Comparison of ENCODE assay signal across 9 cellular contexts in genomic region chr20:62067547-62068260, GRCh38. TPM values are rescaled to one million over a fixed set of nuclear protein-coding genes. Genes with fewer than 3 reads are reported as not detected.
DNase-seq lines count a peak whose midpoint lies in the region; ATAC-seq, FAIRE-seq and TF ChIP-seq lines count a peak whose summit lies in the region.
"Had no signal": no experiment of that assay in that cellular context is flagged by ENCODE, and none has a peak within 500 bp of the region (broad histone marks: within the 10 kb centered on the region; RNA-seq: fewer than 3 reads in every experiment).

No MANE protein-coding gene starts in this region.

- H3K9ac ChIP-seq in Loucy (ENCODE audit: low read depth, low read length, poor library complexity, severe bottlenecking) = peak overlapping the region; percentile 88
- no peak overlapping the region for H3K9ac ChIP-seq in GM12878 (ENCODE audit: control insufficient read depth, insufficient read depth, low read length)

- no peak for TF ChIP-seq EP300 in GM12878 (IDR thresholded peaks at IDR 0.05; ENCODE audit: borderline replicate concordance in 1 of 2, control insufficient read depth in 1 of 2, low read depth in 2 of 2, low read length in 2 of 2)

- H3K4me3 Mint-ChIP-seq in Caco-2 (ENCODE audit: unreplicated experiment) (peak overlapping the region; percentile 85), naive B cell (peak overlapping the region; percentile 88 to 94 (median 91))

- intact Hi-C loops in Caco-2 (cut with micrococcal nuclease; ENCODE audit: unreplicated experiment) = loop anchor here (1.0 to 2.0 kb wide), 2 partner anchors 55 to 69 kb away; partner anchors contain the start of gene LSM14B
- intact Hi-C loops in GM12878 (cut with micrococcal nuclease; ENCODE audit: unreplicated experiment) = loop anchor here (2.0 kb wide), 1 partner anchor 55 kb away; the partner anchor contains the start of gene LSM14B

- WGBS in GM12878 (ENCODE audit: insufficient coverage, insufficient replicate concordance, low lambda C conversion rate, missing lambda C conversion rate) = 89% methylated on average over 14 of the region's 18 CpGs

- BruUV-seq in Caco-2 (replicated peaks; lab: Mats Ljungman, UMichigan) = no TSS peak
- BruUV-seq in GM12878 (replicated peaks; lab: Mats Ljungman, UMichigan) = no TSS peak

- POLR2A ChIA-PET in Caco-2 (lab: Charles Lee) (interaction anchor here (0.5 to 2.6 kb wide), 8 partner anchors 54 to 727 kb away, joined by 3 to 67 read pairs (median 6); partner anchors contain the start of genes LSM14B, MTG2 and PSMA7), GM12878 (lab: Charles Lee) (interaction anchor here (1.2 to 2.3 kb wide), 3 partner anchors 54 to 76 kb away, joined by 3 to 30 read pairs (median 3); partner anchors contain the start of genes LSM14B, PSMA7 and SS18L1)

- H3K36me3 Mint-ChIP-seq in Caco-2 (ENCODE audit: insufficient read depth, unreplicated experiment) (peaks cover 45% of the 10 kb centered on the region), naive B cell (no peaks in the 10 kb centered on the region)

- RAD21 ChIA-PET in GM12878 (lab: Charles Lee; ENCODE audit: unreplicated experiment) = interaction anchor here (2.7 kb wide), 1 partner anchor 54 kb away, joined by 17 read pairs; the partner anchor contains the start of gene LSM14B

- CTCF ChIA-PET in Caco-2 (lab: Charles Lee) (interaction anchor here (0.6 to 2.9 kb wide), 4 partner anchors 22 to 234 kb away, joined by 3 to 16 read pairs (median 4); partner anchors contain the start of gene LSM14B), GM12878 (lab: Yijun Ruan, JAX) (interaction anchor here (1.3 to 2.0 kb wide), 2 partner anchors 68 to 74 kb away, joined by 3 to 6 read pairs; no protein-coding TSS in a partner anchor)

- peaks cover 3% of the 10 kb centered on the region for H3K9me3 ChIP-seq in Caco-2
- H3K9me3 ChIP-seq in Loucy (ENCODE audit: insufficient read depth, low read depth, low read length) = no peaks in the 10 kb centered on the region
- H3K9me3 ChIP-seq in GM12878 (replicated peaks; ENCODE audit: control insufficient read depth, insufficient read depth, low read length) = no peaks in the 10 kb centered on the region; the same call in 2 of the 3 replicates

- no peaks in the 10 kb centered on the region for H3K9me2 ChIP-seq in Loucy (replicated peaks; ENCODE audit: low read depth, low read length)

- H3K4me1 Mint-ChIP-seq in Caco-2 (ENCODE audit: low read depth, unreplicated experiment) (peaks cover 23% of the 10 kb centered on the region), naive B cell (peaks cover 20 to 31% (median 27%) of the 10 kb centered on the region in 3 donors)

- SMC1A ChIA-PET in GM12878 (lab: Charles Lee; ENCODE audit: uncharacterized antibody, unreplicated experiment) = interaction anchor here (1.8 kb wide), 1 partner anchor 54 kb away, joined by 5 read pairs; no protein-coding TSS in a partner anchor

- no peak for TF ChIP-seq CTCF in Caco-2 (IDR thresholded peaks at IDR 0.05; ENCODE audit: insufficient read depth in 1 of 2, low read depth in 1 of 2, low read length in 1 of 2, severe bottlenecking in 1 of 2, unreplicated experiment in 1 of 2)
- TF ChIP-seq CTCF in Loucy (conservative IDR thresholded peaks at IDR 0.05; ENCODE audit: low read length) = no peak
- TF ChIP-seq CTCF in GM12878 (IDR thresholded peaks at IDR 0.05 in 2 of 3, conservative IDR thresholded peaks at IDR 0.05 in 1 of 3; ENCODE audit: control insufficient read depth in 2 of 3, extremely low read depth in 1 of 3, insufficient read depth in 1 of 3, low read depth in 3 of 3, low read length in 3 of 3) = no peak

- peak overlapping the region; percentile 91 for H3K27ac Mint-ChIP-seq in Caco-2 (ENCODE audit: unreplicated experiment)
- peak overlapping the region in 5 of 6 donors; percentile 91 to 98 (median 93) for H3K27ac Mint-ChIP-seq in naive B cell

- ATAC-seq in GM12878 (no peak), naive B cell (ENCODE audit: low read depth in 2 of 2) (no peak), GM18909 (IDR thresholded peaks at IDR 0.05; ENCODE audit: poor library complexity, unreplicated experiment) (no peak)

- FAIRE-seq in GM12878 (lab: Jason Lieb, UNC) = no peak

- peaks cover 17% of the 10 kb centered on the region for H4K20me1 ChIP-seq in Loucy (ENCODE audit: insufficient read depth, low read length, poor library complexity, severe bottlenecking)
- H4K20me1 ChIP-seq in GM12878 (ENCODE audit: control insufficient read depth, insufficient read depth) = no peaks in the 10 kb centered on the region

- no peaks in the 10 kb centered on the region for H3K27me3 Mint-ChIP-seq in Caco-2 (ENCODE audit: insufficient read depth, unreplicated experiment)
- H3K27me3 Mint-ChIP-seq in naive B cell = peaks cover 0 to 11% (median 4%) of the 10 kb centered on the region in 3 donors

- H3K4me1 ChIP-seq in Caco-2 (peaks cover 28% of the 10 kb centered on the region), Loucy (ENCODE audit: insufficient read depth, low read length, poor library complexity, severe bottlenecking) (peaks cover 35% of the 10 kb centered on the region), GM12878 (ENCODE audit: control insufficient read depth, insufficient read depth, low read length) (peaks cover 9% of the 10 kb centered on the region)

- H2AFZ ChIP-seq in Loucy (ENCODE audit: low read length) (no peak overlapping the region), GM12878 (ENCODE audit: control insufficient read depth, low read depth, low read length) (no peak overlapping the region)

- no peak for TF ChIP-seq RAD21 in GM12878 (IDR thresholded peaks at IDR 0.05; ENCODE audit: insufficient read depth, low read depth, low read length)

- H3K79me2 ChIP-seq in Loucy (ENCODE audit: insufficient read depth, low read length) (peaks cover 33% of the 10 kb centered on the region), GM12878 (ENCODE audit: control insufficient read depth, insufficient read depth, low read length) (peaks cover 17% of the 10 kb centered on the region)

- TF ChIP-seq POLR2A in GM12878 (IDR thresholded peaks at IDR 0.05; ENCODE audit: low read depth, low read length) = no peak

- H3K4me2 ChIP-seq in Loucy (ENCODE audit: low read depth, low read length, poor library complexity, severe bottlenecking) (peak overlapping the region; percentile 95), GM12878 (ENCODE audit: control insufficient read depth, insufficient read depth) (peak overlapping the region; percentile 88)

- in situ Hi-C loops in GM12878 (cut with MboI) = loop anchor here (5.0 kb wide), 1 partner anchor 55 kb away; the partner anchor contains the start of gene LSM14B

- H3F3A ChIP-seq in Loucy (ENCODE audit: low read depth) = peaks cover 4% of the 10 kb centered on the region; the same call in 1 of the 2 replicates

- peak overlapping the region; percentile 68 for H3K4me3 ChIP-seq in Caco-2 (ENCODE audit: low read depth, low read length)
- H3K4me3 ChIP-seq in Loucy (ENCODE audit: low read length, poor library complexity, severe bottlenecking) = peak overlapping the region; percentile 83
- no peak overlapping the region for H3K4me3 ChIP-seq in GM12878

- no peaks in the 10 kb centered on the region for H3K27me3 ChIP-seq in Caco-2 (replicated peaks; ENCODE audit: control insufficient read depth, insufficient read depth, low read length)
- H3K27me3 ChIP-seq in Loucy (ENCODE audit: insufficient read depth, low read length, poor library complexity, severe bottlenecking) = no peaks in the 10 kb centered on the region
- H3K27me3 ChIP-seq in GM12878 (replicated peaks in 1 of 2; ENCODE audit: control insufficient read depth in 2 of 2, insufficient read depth in 2 of 2, low read length in 1 of 2) = no peaks in the 10 kb centered on the region

- DNase-seq in Caco-2 (no peak), GM12878 (ENCODE audit: low read depth, low spot score) (no peak), naive B cell (no peak), NOMO-1 (lab: John Stamatoyannopoulos, UW; ENCODE audit: unreplicated experiment in 2 of 2) (no peak), T-helper 9 cell (no peak), DMS53 (lab: John Stamatoyannopoulos, UW) (no peak)
- DNase-seq: DMS79 had no signal

- H3K36me3 ChIP-seq in Caco-2 (ENCODE audit: control insufficient read depth, insufficient read depth, low read length) (peaks cover 6% of the 10 kb centered on the region; the same call in 1 of the 2 replicates), Loucy (ENCODE audit: insufficient read depth, low read length) (no peaks in the 10 kb centered on the region), GM12878 (ENCODE audit: control insufficient read depth in 2 of 2, insufficient read depth in 2 of 2, low read length in 1 of 2) (no peaks in the 10 kb centered on the region; a peak in 1 of 4 replicates)

- H3K9me3 Mint-ChIP-seq in Caco-2 (ENCODE audit: unreplicated experiment) (peaks cover 2% of the 10 kb centered on the region), naive B cell (peaks cover 0 to 2% (median under 1%) of the 10 kb centered on the region in 7 donors)

- no peak overlapping the region for H3K27ac ChIP-seq in GM12878 (ENCODE audit: control insufficient read depth, insufficient read depth)

RNA-seq across cellular contexts. Expression of gene TAF4, which starts 2.0 kb away (rescaled TPM):
- total RNA-seq in Caco-2 (2022) (94.9 and 98.2 TPM in 2 replicates), GM12878 (2014; rRNA removed) (2.6 and 3.4 TPM in 2 replicates), GM12878 (2014; rRNA removed; fragmentation: Illumina TruSeq; extraction: Trizol) (3.7 and 4.2 TPM in 2 replicates), GM12878 (2021) (16.9 and 19.5 TPM in 2 replicates)
- total RNA-seq in GM12878 (2013; cell fraction: nucleolus; rRNA removed) = 31.6 and 34.9 TPM in 2 replicates
- 3.3 TPM for polyA plus RNA-seq in GM12878 (2011; ENCODE audit: low read depth)
- polyA plus RNA-seq in GM12878 (2011; rRNA removed) (3.4 and 3.5 TPM in 2 replicates), GM12878 (2014; fragmentation: Illumina TruSeq; extraction: Trizol) (10.8 and 11.0 TPM in 2 replicates), GM12878 (2014; fragmentation: Nextera tagmentation; extraction: Ambion mirVana) (1 to 10 TPM in 1 of 2 experiments, under 1 TPM in 1; 0.39 to 1.0 TPM), GM12878 (2014; rRNA removed) (7.7 and 9.1 TPM in 2 replicates), GM12878 (2016; fragmentation: Nextera tagmentation; extraction: Ambion mirVana) (1 to 10 TPM; 1.6 to 1.7 TPM), naive B cell (ENCODE audit: low read depth in 6 of 6) (1 to 10 TPM; 1.3 to 4.2 (median 1.8) TPM)
- polyA plus RNA-seq in GM12878 (2011; cell fraction: cytosol; rRNA removed) = 4.7 and 5.4 TPM in 2 replicates
- 9.1 and 18.4 TPM in 2 replicates for polyA plus RNA-seq in GM12878 (2011; cell fraction: nucleus; rRNA removed)
- polyA plus RNA-seq in GM12878 (2012) = 8.3 and 9.1 TPM in 2 replicates
- polyA minus RNA-seq in GM12878 (2011; rRNA and poly(A)+ RNA removed) = 2.9 and 4.8 TPM in 2 replicates
- 14.2 and 18.0 TPM in 2 replicates for polyA minus RNA-seq in GM12878 (2011; cell fraction: cytosol; rRNA and poly(A)+ RNA removed)
- polyA minus RNA-seq in GM12878 (2011; cell fraction: nucleus; rRNA and poly(A)+ RNA removed) = 3.1 and 10.1 TPM in 2 replicates

RNA-seq across cellular contexts. Expression of gene LSM14B, which starts 54.6 kb away (rescaled TPM):
- total RNA-seq in Caco-2 (2022) = 143 and 154 TPM in 2 replicates
- total RNA-seq in GM12878 (2013; cell fraction: nucleolus; rRNA removed) = 29.3 TPM in 2 replicates
- 18.0 and 18.9 TPM in 2 replicates for total RNA-seq in GM12878 (2014; rRNA removed)
- total RNA-seq in GM12878 (2014; rRNA removed; fragmentation: Illumina TruSeq; extraction: Trizol) = 13.3 and 16.2 TPM in 2 replicates
- total RNA-seq in GM12878 (2021) = 34.3 and 34.9 TPM in 2 replicates
- 10.6 TPM for polyA plus RNA-seq in GM12878 (2011; ENCODE audit: low read depth)
- polyA plus RNA-seq in GM12878 (2011; rRNA removed) = 25.5 and 33.2 TPM in 2 replicates
- polyA plus RNA-seq in GM12878 (2011; cell fraction: cytosol; rRNA removed) = 30.6 and 42.4 TPM in 2 replicates
- 49.4 and 55.9 TPM in 2 replicates for polyA plus RNA-seq in GM12878 (2011; cell fraction: nucleus; rRNA removed)
- 26.7 and 32.9 TPM in 2 replicates for polyA plus RNA-seq in GM12878 (2012)
- 8.9 and 15.1 TPM in 2 replicates for polyA plus RNA-seq in GM12878 (2014; fragmentation: Illumina TruSeq; extraction: Trizol)
- polyA plus RNA-seq in GM12878 (2014; fragmentation: Nextera tagmentation; extraction: Ambion mirVana) = 1 to 10 TPM in 1 of 2 experiments, under 1 TPM in 1; 0.56 to 1.8 TPM
- polyA plus RNA-seq in GM12878 (2014; rRNA removed) = 29.6 and 30.3 TPM in 2 replicates
- 1 to 10 TPM in 1 of 2 experiments, under 1 TPM in 1; 0.79 to 1.4 TPM for polyA plus RNA-seq in GM12878 (2016; fragmentation: Nextera tagmentation; extraction: Ambion mirVana)
- 25.7 and 36.1 TPM in 2 replicates for polyA minus RNA-seq in GM12878 (2011; rRNA and poly(A)+ RNA removed)
- polyA minus RNA-seq in GM12878 (2011; cell fraction: cytosol; rRNA and poly(A)+ RNA removed) = 15.6 and 16.8 TPM in 2 replicates
- polyA minus RNA-seq in GM12878 (2011; cell fraction: nucleus; rRNA and poly(A)+ RNA removed) = 12.8 and 25.0 TPM in 2 replicates
- 1 to 10 TPM in 5 of 6 donors, not detected in 1; 1.1 to 3.4 (median 1.2) TPM for polyA plus RNA-seq in naive B cell (ENCODE audit: low read depth in 6 of 6)
